Comparison of ENCODE assay signal across 23 cellular contexts in genomic region chr1:5885471-5886139, GRCh38.
"Had no signal": no experiment of that assay in that cellular context is flagged by ENCODE, and none has a peak within 500 bp of the region (broad histone marks: within the 10 kb centered on the region; RNA-seq: fewer than 3 reads in every experiment).

No MANE protein-coding gene starts in this region.

- ATAC-seq: left ventricle myocardium superior; naive thymus-derived CD8-positive, alpha-beta T cell; pancreas; sciatic nerve; stimulated activated effector memory CD8-positive, alpha-beta T cell treated with anti-CD3 and anti-CD28 coated beads, Interleukin-12 subunit alpha, Interleukin-12 subunit beta, amount 100 ng/mL, for 72 hours; stimulated activated naive CD8-positive, alpha-beta T cell treated with anti-CD3 and anti-CD28 coated beads, Interleukin-15, amount 100 ng/mL, for 72 hours had no signal

- H3K36me3 ChIP-seq: pancreas had no signal

- DNase-seq: activated CD4-positive, alpha-beta memory T cell treated with anti-CD3 and anti-CD28 coated beads for 36 hours; activated CD4-positive, alpha-beta T cell treated with anti-CD3 and anti-CD28 coated beads for 48 hours; activated effector memory CD4-positive, alpha-beta T cell treated with anti-CD3 and anti-CD28 coated beads, Interleukin-2, amount 50 U/mL, for 16 hours; activated naive CD4-positive, alpha-beta T cell treated with anti-CD3 and anti-CD28 coated beads, Interleukin-2, amount 10 ng/mL, durations not matched to agents 7 days and 5 days; activated T-cell treated with anti-CD3 and anti-CD28 coated beads, Interleukin-2, amount 50 U/mL, for 48 hours; amygdala; cerebellar nuclear complex; cortex of kidney; hippocampal formation; mammary epithelial cell; pancreas; small intestine; stimulated activated CD4-positive, alpha-beta T cell treated with anti-CD3 and anti-CD28 coated beads, Interleukin-2, amount 100 ng/mL, for 24 hours; stimulated activated naive CD8-positive, alpha-beta T cell treated with anti-CD3 and anti-CD28 coated beads, Interleukin-15, amount 100 ng/mL, for 72 hours; tibial artery had no signal

- H3K4me3 Mint-ChIP-seq: activated CD4-positive, alpha-beta memory T cell treated with anti-CD3 and anti-CD28 coated beads for 36 hours; activated naive CD4-positive, alpha-beta T cell treated with anti-CD3 and anti-CD28 coated beads, Interleukin-2, amount 10 ng/mL, durations not matched to agents 7 days and 5 days; mesothelial cell of epicardium; naive thymus-derived CD8-positive, alpha-beta T cell; stimulated activated effector memory CD8-positive, alpha-beta T cell treated with anti-CD3 and anti-CD28 coated beads, Interleukin-12 subunit alpha, Interleukin-12 subunit beta, amount 100 ng/mL, for 72 hours; stimulated activated naive CD8-positive, alpha-beta T cell treated with anti-CD3 and anti-CD28 coated beads, Interleukin-15, amount 100 ng/mL, for 72 hours; T-helper 2 cell treated with Interferon-gamma antibody and Interleukin-4, amounts not matched to agents 5 μg/mL and 100 μg/mL, for 36 hours had no signal

- H3K4me3 ChIP-seq: pancreas, tibial artery had no signal

- H3K27ac ChIP-seq: epithelial cell of prostate, neutrophil, pancreas, tibial artery had no signal

- H3K4me1 Mint-ChIP-seq: activated naive CD4-positive, alpha-beta T cell treated with anti-CD3 and anti-CD28 coated beads, Interleukin-2, amount 10 ng/mL, durations not matched to agents 7 days and 5 days; stimulated activated naive CD8-positive, alpha-beta T cell treated with anti-CD3 and anti-CD28 coated beads, Interleukin-15, amount 100 ng/mL, for 72 hours had no signal

- H3K9me3 Mint-ChIP-seq: activated CD4-positive, alpha-beta memory T cell treated with anti-CD3 and anti-CD28 coated beads for 36 hours; activated naive CD4-positive, alpha-beta T cell treated with anti-CD3 and anti-CD28 coated beads, Interleukin-2, amount 10 ng/mL, durations not matched to agents 7 days and 5 days; mesothelial cell of epicardium; stimulated activated effector memory CD8-positive, alpha-beta T cell treated with anti-CD3 and anti-CD28 coated beads, Interleukin-12 subunit alpha, Interleukin-12 subunit beta, amount 100 ng/mL, for 72 hours; stimulated activated naive CD8-positive, alpha-beta T cell treated with anti-CD3 and anti-CD28 coated beads, Interleukin-15, amount 100 ng/mL, for 72 hours; T-helper 2 cell treated with Interferon-gamma antibody and Interleukin-4, amounts not matched to agents 5 μg/mL and 100 μg/mL, for 36 hours had no signal

- H3K27me3 ChIP-seq: neutrophil, pancreas, tibial artery had no signal

- H3K36me3 Mint-ChIP-seq: activated naive CD4-positive, alpha-beta T cell treated with anti-CD3 and anti-CD28 coated beads, Interleukin-2, amount 10 ng/mL, durations not matched to agents 7 days and 5 days had no signal

- H3K27me3 Mint-ChIP-seq: activated CD4-positive, alpha-beta memory T cell treated with anti-CD3 and anti-CD28 coated beads for 36 hours; activated naive CD4-positive, alpha-beta T cell treated with anti-CD3 and anti-CD28 coated beads, Interleukin-2, amount 10 ng/mL, durations not matched to agents 7 days and 5 days; naive thymus-derived CD8-positive, alpha-beta T cell; stimulated activated naive CD8-positive, alpha-beta T cell treated with anti-CD3 and anti-CD28 coated beads, Interleukin-15, amount 100 ng/mL, for 72 hours had no signal

- H3K27ac Mint-ChIP-seq: activated CD4-positive, alpha-beta memory T cell treated with anti-CD3 and anti-CD28 coated beads for 36 hours; activated naive CD4-positive, alpha-beta T cell treated with anti-CD3 and anti-CD28 coated beads, Interleukin-2, amount 10 ng/mL, durations not matched to agents 7 days and 5 days; mesothelial cell of epicardium; naive thymus-derived CD8-positive, alpha-beta T cell; stimulated activated effector memory CD8-positive, alpha-beta T cell treated with anti-CD3 and anti-CD28 coated beads, Interleukin-12 subunit alpha, Interleukin-12 subunit beta, amount 100 ng/mL, for 72 hours; stimulated activated naive CD8-positive, alpha-beta T cell treated with anti-CD3 and anti-CD28 coated beads, Interleukin-15, amount 100 ng/mL, for 72 hours; T-helper 2 cell treated with Interferon-gamma antibody and Interleukin-4, amounts not matched to agents 5 μg/mL and 100 μg/mL, for 36 hours had no signal

- H3K9me3 ChIP-seq: neutrophil, pancreas, tibial artery had no signal

- H3K4me1 ChIP-seq: pancreas, tibial artery had no signal
